8 cellular contexts compared by ENCODE assay signal in genomic region chr6:34236423-34237315, GRCh38. TPM values are rescaled to one million over a fixed set of nuclear protein-coding genes. Genes with fewer than 3 reads are reported as not detected.
A peak's percentile ranks its signal among the peaks of the same experiment; 100 is the strongest.
DNase-seq lines count a peak whose midpoint lies in the region; ATAC-seq and TF ChIP-seq lines count a peak whose summit lies in the region.

A gene with protein sequence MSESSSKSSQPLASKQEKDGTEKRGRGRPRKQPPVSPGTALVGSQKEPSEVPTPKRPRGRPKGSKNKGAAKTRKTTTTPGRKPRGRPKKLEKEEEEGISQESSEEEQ (plus strand): TSS chr6:34236873. CDS start chr6:34240781, 3,908 bp downstream.

- intact Hi-C loops in ascending aorta (cut with DNase I) = loop anchor here (1.0 to 10.0 kb wide), 2 partner anchors 12 to 458 kb away; partner anchors contain the start of gene ILRUN

- H3K4me3 ChIP-seq in ascending aorta = peak within 1 kb of the TSS; percentile 67 to 71

- peak; percentile 56 for DNase-seq in NCI-H187 treated with DMSO at 0.1 percent for 48 hours (lab: John Stamatoyannopoulos, UW)
- DNase-seq in T-helper 22 cell (ENCODE audit: low read depth) = peak; percentile 84
- DNase-seq in ascending aorta (ENCODE audit: low spot score in 2 of 2) = peak; percentile 72 to 92
- DNase-seq in hepatic stellate cell (ENCODE audit: low spot score) = peak; percentile 87
- peak; percentile 93 for DNase-seq in retina

- H3K36me3 ChIP-seq in ascending aorta = peaks cover 0 to 6% of the 10 kb centered on the region in 2 donors

- H3K4me1 ChIP-seq in ascending aorta = peaks cover 10 to 12% of the 10 kb centered on the region in 2 donors

- TF ChIP-seq CTCF in ascending aorta (IDR thresholded peaks at IDR 0.05) = no peak

- no peaks in the 10 kb centered on the region for H3K27me3 ChIP-seq in ascending aorta

- no peaks in the 10 kb centered on the region for H3K9me3 ChIP-seq in ascending aorta

- H3K27ac ChIP-seq in ascending aorta = peak within 1 kb of the TSS; percentile 80 to 90

- ATAC-seq in GM18498 (IDR thresholded peaks at IDR 0.05; ENCODE audit: unreplicated experiment) = peak; percentile 68
- peak; percentile 71 for ATAC-seq in HG02885 (IDR thresholded peaks at IDR 0.05; ENCODE audit: poor library complexity, unreplicated experiment)
- no peak for ATAC-seq in GM18870 (IDR thresholded peaks at IDR 0.05; ENCODE audit: unreplicated experiment)

RNA-seq across cellular contexts. Expression of the gene that starts here (rescaled TPM):
- 21.4 TPM for total RNA-seq in ascending aorta
